12 cellular contexts compared by ENCODE assay signal in the genomic region with DNA sequence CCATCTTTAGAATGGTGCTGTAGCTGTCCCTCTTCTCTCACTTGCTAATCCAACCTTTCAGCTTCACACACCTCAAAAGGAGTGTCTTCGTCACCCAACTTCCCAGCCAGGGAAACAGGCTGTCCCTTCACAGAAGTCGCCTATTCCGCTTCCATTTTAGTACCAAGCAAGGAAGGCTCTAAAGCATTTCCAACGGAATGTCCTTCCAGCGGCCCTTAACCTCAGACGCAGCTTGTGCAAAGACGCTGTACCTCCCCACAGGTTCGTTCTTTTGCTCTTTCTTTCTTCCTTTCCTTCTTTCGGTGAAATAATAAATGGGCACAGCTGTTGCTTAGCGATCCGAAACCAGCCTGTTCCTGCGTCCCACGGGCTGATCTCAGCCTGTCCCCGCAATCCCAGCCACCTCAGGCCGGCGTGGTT. TPM values are rescaled to one million over a fixed set of nuclear protein-coding genes. Genes with fewer than 3 reads are reported as not detected.
DNase-seq lines count a peak whose midpoint lies in the region; ATAC-seq and TF ChIP-seq lines count a peak whose summit lies in the region.
"Had no signal": no experiment of that assay in that cellular context is flagged by ENCODE, and none has a peak within 500 bp of the region (broad histone marks: within the 10 kb centered on the region; RNA-seq: fewer than 3 reads in every experiment).

No MANE protein-coding gene starts in this region.

- no peak for DNase-seq in activated CD4-positive, alpha-beta T cell treated with anti-CD3 and anti-CD28 coated beads, Interleukin-2, amount 10 ng/mL, durations not matched to agents 24 days and 14 days
- no peak for DNase-seq in activated CD4-positive, alpha-beta T cell treated with anti-CD3 and anti-CD28 coated beads for 36 hours
- DNase-seq in WTC11 (ENCODE audit: low spot score): no peak
- peak; percentile 38 for DNase-seq in inferior parietal cortex (ENCODE audit: extremely low spot score)
- no peak for DNase-seq in SHP77 (lab: John Stamatoyannopoulos, UW)
- no peak for DNase-seq in activated naive CD4-positive, alpha-beta T cell treated with anti-CD3 and anti-CD28 coated beads, Interleukin-2, amount 50 U/mL, for 72 hours (ENCODE audit: low spot score in 2 of 2)
- DNase-seq in stimulated activated naive CD4-positive, alpha-beta T cell treated with Interleukin-2 at 50 U/mL for 16 hours (lab: John Stamatoyannopoulos, UW): no peak

- H3K9me3 Mint-ChIP-seq in activated CD4-positive, alpha-beta T cell treated with anti-CD3 and anti-CD28 coated beads, Interleukin-2, amount 10 ng/mL, durations not matched to agents 24 days and 14 days: no peaks in the 10 kb centered on the region
- no peaks in the 10 kb centered on the region for H3K9me3 Mint-ChIP-seq in activated CD4-positive, alpha-beta T cell treated with anti-CD3 and anti-CD28 coated beads for 36 hours (ENCODE audit: low read depth)
- no peaks in the 10 kb centered on the region for H3K9me3 Mint-ChIP-seq in WTC11
- H3K9me3 Mint-ChIP-seq in activated naive CD4-positive, alpha-beta T cell treated with anti-CD3 and anti-CD28 coated beads, Interleukin-2, amount 50 U/mL, for 72 hours: no peaks in the 10 kb centered on the region
- H3K9me3 Mint-ChIP-seq: activated T-cell treated with anti-CD3 and anti-CD28 coated beads, Interleukin-2, amount 50 U/mL, for 4 hours had no signal

- H3K27me3 ChIP-seq in thymus (ENCODE audit: control insufficient read depth, insufficient read depth): peaks cover 35% of the 10 kb centered on the region

- H3K4me1 Mint-ChIP-seq in activated CD4-positive, alpha-beta T cell treated with anti-CD3 and anti-CD28 coated beads, Interleukin-2, amount 10 ng/mL, durations not matched to agents 24 days and 14 days: peaks cover 4% of the 10 kb centered on the region
- peaks cover 4% of the 10 kb centered on the region for H3K4me1 Mint-ChIP-seq in activated CD4-positive, alpha-beta T cell treated with anti-CD3 and anti-CD28 coated beads for 36 hours
- peaks cover 14% of the 10 kb centered on the region for H3K4me1 Mint-ChIP-seq in WTC11

- intact Hi-C loops in activated CD4-positive, alpha-beta T cell treated with anti-CD3 and anti-CD28 coated beads, Interleukin-2, amount 10 ng/mL, durations not matched to agents 24 days and 14 days (cut with micrococcal nuclease): loop anchor here (5.0 kb wide), 1 partner anchor 1451 kb away; no protein-coding TSS in a partner anchor
- intact Hi-C loops in activated CD4-positive, alpha-beta T cell treated with anti-CD3 and anti-CD28 coated beads for 36 hours (cut with DNase I, micrococcal nuclease): loop anchor here (5.0 to 10.0 kb wide), 2 partner anchors 219 to 1233 kb away; no protein-coding TSS in a partner anchor

- H3K27ac Mint-ChIP-seq in activated CD4-positive, alpha-beta T cell treated with anti-CD3 and anti-CD28 coated beads, Interleukin-2, amount 10 ng/mL, durations not matched to agents 24 days and 14 days: peak overlapping the region; percentile 4
- no peak overlapping the region for H3K27ac Mint-ChIP-seq in activated CD4-positive, alpha-beta T cell treated with anti-CD3 and anti-CD28 coated beads for 36 hours
- no peak overlapping the region for H3K27ac Mint-ChIP-seq in WTC11
- no peak overlapping the region for H3K27ac Mint-ChIP-seq in activated naive CD4-positive, alpha-beta T cell treated with anti-CD3 and anti-CD28 coated beads, Interleukin-2, amount 50 U/mL, for 72 hours

- TF ChIP-seq CTCF in WTC11 (IDR thresholded peaks at IDR 0.05): no peak

- H3K9me3 ChIP-seq in thymus (ENCODE audit: control insufficient read depth): no peaks in the 10 kb centered on the region
- H3K9me3 ChIP-seq: prostate gland had no signal

- H3K36me3 ChIP-seq in thymus (ENCODE audit: control insufficient read depth, insufficient read depth): no peaks in the 10 kb centered on the region
- H3K36me3 ChIP-seq: prostate gland had no signal

- 8% methylated on average over 16 of the region's 16 CpGs for WGBS in thymus

- peaks cover 38% of the 10 kb centered on the region for H3K27me3 Mint-ChIP-seq in activated CD4-positive, alpha-beta T cell treated with anti-CD3 and anti-CD28 coated beads, Interleukin-2, amount 10 ng/mL, durations not matched to agents 24 days and 14 days
- H3K27me3 Mint-ChIP-seq in activated CD4-positive, alpha-beta T cell treated with anti-CD3 and anti-CD28 coated beads for 36 hours: peaks cover 44% of the 10 kb centered on the region
- peaks cover 52% of the 10 kb centered on the region for H3K27me3 Mint-ChIP-seq in WTC11 (ENCODE audit: low read depth)

- no peak for ATAC-seq in activated CD4-positive, alpha-beta T cell treated with anti-CD3 and anti-CD28 coated beads for 36 hours
- no peak for ATAC-seq in WTC11
- no peak for ATAC-seq in activated naive CD4-positive, alpha-beta T cell treated with anti-CD3 and anti-CD28 coated beads, Interleukin-2, amount 50 U/mL, for 72 hours

- H3K36me3 Mint-ChIP-seq in activated CD4-positive, alpha-beta T cell treated with anti-CD3 and anti-CD28 coated beads, Interleukin-2, amount 10 ng/mL, durations not matched to agents 24 days and 14 days (ENCODE audit: low read depth): no peaks in the 10 kb centered on the region
- no peaks in the 10 kb centered on the region for H3K36me3 Mint-ChIP-seq in activated CD4-positive, alpha-beta T cell treated with anti-CD3 and anti-CD28 coated beads for 36 hours (ENCODE audit: low read depth)
- no peaks in the 10 kb centered on the region for H3K36me3 Mint-ChIP-seq in WTC11
- H3K36me3 Mint-ChIP-seq in activated naive CD4-positive, alpha-beta T cell treated with anti-CD3 and anti-CD28 coated beads, Interleukin-2, amount 50 U/mL, for 72 hours: no peaks in the 10 kb centered on the region

- CTCF ChIA-PET in activated CD4-positive, alpha-beta T cell treated with anti-CD3 and anti-CD28 coated beads for 36 hours (lab: Charles Lee): interaction anchor here (0.7 to 1.5 kb wide), 4 partner anchors 14 to 1453 kb away, joined by 3 to 5 read pairs (median 4); no protein-coding TSS in a partner anchor
- CTCF ChIA-PET in WTC11 (lab: Charles Lee): interaction anchor here (0.6 to 2.3 kb wide), 9 partner anchors 11 to 1301 kb away, joined by 3 to 7 read pairs (median 4); no protein-coding TSS in a partner anchor

- H3K4me3 ChIP-seq in thymus (ENCODE audit: low read length): peak overlapping the region; percentile 5
- H3K4me3 ChIP-seq: lung, prostate gland, SK-N-MC had no signal

- POLR2A ChIA-PET in activated CD4-positive, alpha-beta T cell treated with anti-CD3 and anti-CD28 coated beads for 36 hours (lab: Charles Lee): no interaction called here
- POLR2A ChIA-PET in WTC11 (lab: Charles Lee): no interaction called here

- H3K27ac ChIP-seq in thymus (ENCODE audit: low read depth): no peak overlapping the region
- H3K27ac ChIP-seq: prostate gland, SK-N-MC had no signal

- H3K4me1 ChIP-seq in thymus (ENCODE audit: control insufficient read depth, insufficient read depth, low read length): no peaks in the 10 kb centered on the region
- H3K4me1 ChIP-seq: prostate gland had no signal

- H3K4me3 Mint-ChIP-seq in activated CD4-positive, alpha-beta T cell treated with anti-CD3 and anti-CD28 coated beads, Interleukin-2, amount 10 ng/mL, durations not matched to agents 24 days and 14 days: no peak overlapping the region
- no peak overlapping the region for H3K4me3 Mint-ChIP-seq in activated CD4-positive, alpha-beta T cell treated with anti-CD3 and anti-CD28 coated beads for 36 hours
- H3K4me3 Mint-ChIP-seq in WTC11: peak overlapping the region; percentile 68
- H3K4me3 Mint-ChIP-seq: activated T-cell treated with anti-CD3 and anti-CD28 coated beads, Interleukin-2, amount 50 U/mL, for 4 hours had no signal

TF ChIP-seq in WTC11, 78 proteins besides CTCF, POLR2A, EP300 and RAD21:
- TF ChIP-seq MAX (CRISPR knock-in tag; IDR thresholded peaks at IDR 0.05) (0 out of 2 replicates have a peak, but pooled peaks have one; percentile 15), ZNF416 (CRISPR knock-in tag; IDR thresholded peaks at IDR 0.05) (no peak)

RNA-seq across cellular contexts. Expression of gene PTPRT, which starts 1.5 kb away (rescaled TPM):
- not detected in 2 replicates for total RNA-seq in activated CD4-positive, alpha-beta T cell treated with anti-CD3 and anti-CD28 coated beads, Interleukin-2, amount 10 ng/mL, durations not matched to agents 24 days and 14 days
- total RNA-seq in activated CD4-positive, alpha-beta T cell treated with anti-CD3 and anti-CD28 coated beads for 36 hours: not detected
- total RNA-seq in WTC11 (2021): 0.89 to 1.1 TPM (median 1.0 TPM) in 3 replicates
- 2.4 TPM for polyA plus RNA-seq in thymus
- not detected for total RNA-seq in activated naive CD4-positive, alpha-beta T cell treated with anti-CD3 and anti-CD28 coated beads, Interleukin-2, amount 50 U/mL, for 72 hours
- total RNA-seq: activated T-cell treated with anti-CD3 and anti-CD28 coated beads, Interleukin-2, amount 50 U/mL, for 4 hours had no signal
